19 cellular contexts compared by ENCODE assay signal in genomic region chr21:39072468-39072867, GRCh38.
A peak's percentile ranks its signal among the peaks of the same experiment; 100 is the strongest.
DNase-seq lines count a peak whose midpoint lies in the region; ATAC-seq and TF ChIP-seq lines count a peak whose summit lies in the region.
"Had no signal": no experiment of that assay in that cellular context is flagged by ENCODE, and none has a peak within 500 bp of the region (broad histone marks: within the 10 kb centered on the region; RNA-seq: fewer than 3 reads in every experiment).

No MANE protein-coding gene starts in this region.

- dilution Hi-C loops in IMR-90 (cut with HindIII; ENCODE audit: low sequenced_read_pairs, unreplicated experiment) = no loop called here

- H3K4ac ChIP-seq in IMR-90 (ENCODE audit: low read depth, low read length) = peak overlapping the region; percentile 84
- H3K4ac ChIP-seq in mesenchymal stem cell (ENCODE audit: low read depth in 1 of 2, low read length in 2 of 2) = no peak overlapping the region

- H4K8ac ChIP-seq in IMR-90 (ENCODE audit: low read depth in 2 of 2, low read length in 2 of 2) (peak overlapping the region in 1 of 2 experiments; percentile 33; a peak in 1 of 4 replicates), mesenchymal stem cell (ENCODE audit: low read length) (no peak overlapping the region)

- H3K56ac ChIP-seq in IMR-90 (ENCODE audit: extremely low read depth, insufficient read depth, low read length) = no peak overlapping the region; the same call in 1 of the 2 replicates

- peaks cover 10% of the 10 kb centered on the region for H3K4me1 ChIP-seq in IMR-90 (ENCODE audit: control insufficient read depth, insufficient read depth, low read length)
- peaks cover 21% of the 10 kb centered on the region for H3K4me1 ChIP-seq in left ventricle myocardium inferior
- no peaks in the 10 kb centered on the region for H3K4me1 ChIP-seq in mesenchymal stem cell (ENCODE audit: control insufficient read depth, insufficient read depth, low read depth, low read length)
- peaks cover 28% of the 10 kb centered on the region for H3K4me1 ChIP-seq in suprapubic skin
- H3K4me1 ChIP-seq: BLaER1 had no signal

- H3K79me1 ChIP-seq in IMR-90 (ENCODE audit: low read depth in 1 of 2, low read length in 2 of 2) (no peaks in the 10 kb centered on the region), mesenchymal stem cell (replicated peaks; ENCODE audit: low read length, poor library complexity, severe bottlenecking) (no peaks in the 10 kb centered on the region)

- H3K9ac ChIP-seq in IMR-90 (ENCODE audit: low read depth, low read length) (no peak overlapping the region), mesenchymal stem cell (ENCODE audit: low read length) (no peak overlapping the region)
- H3K9ac ChIP-seq: BLaER1 had no signal

- peak overlapping the region; percentile 61 for H2BK5ac ChIP-seq in IMR-90 (ENCODE audit: low read depth, low read length, poor library complexity, severe bottlenecking)
- no peak overlapping the region for H2BK5ac ChIP-seq in mesenchymal stem cell (ENCODE audit: low read depth, low read length, poor library complexity, severe bottlenecking)

- intact Hi-C loops in IMR-90 (cut with micrococcal nuclease) (loop anchor here (5.0 kb wide), 1 partner anchor 265 kb away; the partner anchor contains the start of gene ETS2), left ventricle myocardium inferior (cut with micrococcal nuclease) (no loop called here)

- no peaks in the 10 kb centered on the region for H3K4me1 Mint-ChIP-seq in stimulated activated naive CD8-positive, alpha-beta T cell treated with anti-CD3 and anti-CD28 coated beads, Interleukin-15, amount 100 ng/mL, for 72 hours

- peak overlapping the region; percentile 94 for H2BK20ac ChIP-seq in IMR-90 (ENCODE audit: low read depth, low read length)

- no peak for ATAC-seq in IMR-90 (ENCODE audit: low read depth)
- ATAC-seq in stimulated activated naive CD8-positive, alpha-beta T cell treated with anti-CD3 and anti-CD28 coated beads, Interleukin-15, amount 100 ng/mL, for 72 hours = no peak
- ATAC-seq: CD8-positive, alpha-beta T cell; PC-3 had no signal

- H3K36me3 ChIP-seq in IMR-90 (ENCODE audit: control insufficient read depth, insufficient read depth, low read length) (no peaks in the 10 kb centered on the region), left ventricle myocardium inferior (no peaks in the 10 kb centered on the region), mesenchymal stem cell (ENCODE audit: control insufficient read depth in 1 of 2, insufficient read depth in 2 of 2, low read depth in 1 of 2, low read length in 2 of 2) (no peaks in the 10 kb centered on the region), suprapubic skin (no peaks in the 10 kb centered on the region)
- H3K36me3 ChIP-seq: BLaER1 had no signal

- H3K4me3 ChIP-seq in IMR-90 (ENCODE audit: insufficient read depth, low read depth, low read length) = no peak overlapping the region
- no peak overlapping the region for H3K4me3 ChIP-seq in left ventricle myocardium inferior
- no peak overlapping the region for H3K4me3 ChIP-seq in mesenchymal stem cell (ENCODE audit: insufficient read depth in 1 of 2, low read depth in 1 of 2, low read length in 2 of 2)
- no peak overlapping the region for H3K4me3 ChIP-seq in suprapubic skin
- H3K4me3 ChIP-seq: BLaER1 had no signal

- WGBS in IMR-90 (ENCODE audit: extremely low coverage in 2 of 2, insufficient read length in 1 of 2), 2 experiments = 100% methylated on average over 2 of the region's 2 CpGs; no CpG with 5 or more reads in 1 of the 2 experiments
- WGBS in mesenchymal stem cell = 83% methylated on average over 2 of the region's 2 CpGs
- WGBS in suprapubic skin = 70% methylated on average over 2 of the region's 2 CpGs

- H3K4me2 ChIP-seq in IMR-90 (ENCODE audit: low read depth, low read length) (no peak overlapping the region), mesenchymal stem cell (ENCODE audit: low read length, poor library complexity, severe bottlenecking) (no peak overlapping the region)
- H3K4me2 ChIP-seq: BLaER1 had no signal

- TF ChIP-seq EP300 in suprapubic skin (IDR thresholded peaks at IDR 0.05) = no peak

- H2BK15ac ChIP-seq in IMR-90 (ENCODE audit: low read depth, low read length) (peak overlapping the region; percentile 73; the same call in 2 of the 3 replicates), mesenchymal stem cell (ENCODE audit: low read depth, poor library complexity, severe bottlenecking) (no peak overlapping the region)

- peak overlapping the region; percentile 84 for H3K14ac ChIP-seq in IMR-90 (replicated peaks; ENCODE audit: low read depth, low read length)
- peak overlapping the region in 1 of 2 experiments; percentile 42 for H3K14ac ChIP-seq in mesenchymal stem cell (ENCODE audit: low read length in 2 of 2)

- peak overlapping the region; percentile 77 for H4K5ac ChIP-seq in IMR-90 (ENCODE audit: low read depth, low read length)

- CTCF ChIA-PET in IMR-90 (lab: Yijun Ruan, JAX) = no interaction called here

- H3K18ac ChIP-seq in IMR-90 (ENCODE audit: low read depth, low read length) = peak overlapping the region; percentile 80
- peak overlapping the region in 1 of 2 experiments; percentile 50 for H3K18ac ChIP-seq in mesenchymal stem cell (ENCODE audit: low read depth in 1 of 2, low read length in 2 of 2)

- TF ChIP-seq POLR2A in IMR-90 (IDR thresholded peaks at IDR 0.05; ENCODE audit: low read depth, low read length) (no peak), suprapubic skin (IDR thresholded peaks at IDR 0.05) (no peak)

- in situ Hi-C loops in IMR-90 (cut with MboI; ENCODE audit: low sequenced_read_pairs) = no loop called here

- no TSS peak for BruUV-seq in IMR-90 (replicated peaks; lab: Mats Ljungman, UMichigan)

- no peak overlapping the region for H2AK9ac ChIP-seq in IMR-90 (replicated peaks; ENCODE audit: low read depth, low read length, poor library complexity)

- H2AFZ ChIP-seq in IMR-90 (replicated peaks; ENCODE audit: low read length, poor library complexity) (no peak overlapping the region), mesenchymal stem cell (ENCODE audit: low read depth, low read length) (no peak overlapping the region)

- H3K4me3 Mint-ChIP-seq in stimulated activated naive CD8-positive, alpha-beta T cell treated with anti-CD3 and anti-CD28 coated beads, Interleukin-15, amount 100 ng/mL, for 72 hours = no peak overlapping the region
- H3K4me3 Mint-ChIP-seq: CD8-positive, alpha-beta T cell had no signal

- H2BK120ac ChIP-seq in IMR-90 (ENCODE audit: low read depth, low read length) (peak overlapping the region; percentile 94), mesenchymal stem cell (ENCODE audit: low read depth, low read length) (peak overlapping the region; percentile 83)

- H3K9me3 ChIP-seq in IMR-90 (ENCODE audit: control insufficient read depth, insufficient read depth, low read length) (peaks cover 3% of the 10 kb centered on the region; the same call in 1 of the 2 replicates), left ventricle myocardium inferior (replicated peaks) (peaks cover 7% of the 10 kb centered on the region), mesenchymal stem cell (ENCODE audit: control insufficient read depth, low read length) (no peaks in the 10 kb centered on the region), suprapubic skin (no peaks in the 10 kb centered on the region)

- POLR2A ChIA-PET in IMR-90 (lab: Charles Lee; ENCODE audit: unreplicated experiment) = interaction anchor here (0.7 kb wide), 1 partner anchor 214 kb away, joined by 7 read pairs; no protein-coding TSS in a partner anchor

- peak overlapping the region in 1 of 2 experiments; percentile 57 for H2BK12ac ChIP-seq in mesenchymal stem cell (ENCODE audit: low read length in 2 of 2)

- no peaks in the 10 kb centered on the region for H4K20me1 ChIP-seq in IMR-90 (ENCODE audit: insufficient read depth, low read length)
- H4K20me1 ChIP-seq: BLaER1 had no signal

- H3K27ac Mint-ChIP-seq in stimulated activated naive CD8-positive, alpha-beta T cell treated with anti-CD3 and anti-CD28 coated beads, Interleukin-15, amount 100 ng/mL, for 72 hours = no peak overlapping the region
- H3K27ac Mint-ChIP-seq: CD8-positive, alpha-beta T cell had no signal

- H4K91ac ChIP-seq in IMR-90 (ENCODE audit: insufficient read depth, low read depth, low read length) (peak overlapping the region; percentile 91), mesenchymal stem cell (ENCODE audit: low read length) (no peak overlapping the region)

- TF ChIP-seq RAD21 in IMR-90 (IDR thresholded peaks at IDR 0.05; ENCODE audit: low read length) = no peak

- H3K27ac ChIP-seq in IMR-90 (ENCODE audit: insufficient read depth, low read length) (peak overlapping the region; percentile 65; the same call in 1 of the 2 replicates), left ventricle myocardium inferior (replicated peaks) (peak overlapping the region; percentile 39), mesenchymal stem cell (ENCODE audit: low read length, poor library complexity, severe bottlenecking) (no peak overlapping the region), suprapubic skin (peak overlapping the region; percentile 14)
- H3K27ac ChIP-seq: BLaER1 had no signal

- H2AK5ac ChIP-seq in IMR-90 (ENCODE audit: low read depth, low read length) = peak overlapping the region; percentile 68; the same call in 1 of the 2 replicates
- no peak overlapping the region for H2AK5ac ChIP-seq in mesenchymal stem cell (ENCODE audit: low read length, severe bottlenecking)

- peaks cover 8% of the 10 kb centered on the region for H3K9me1 ChIP-seq in IMR-90 (ENCODE audit: insufficient read depth, low read length)

- TF ChIP-seq CTCF in IMR-90 (conservative IDR thresholded peaks at IDR 0.05; ENCODE audit: low read depth, low read length) (no peak), left ventricle myocardium inferior (IDR thresholded peaks at IDR 0.05; ENCODE audit: borderline replicate concordance) (no peak), suprapubic skin (IDR thresholded peaks at IDR 0.05) (no peak)

- H3K23ac ChIP-seq in IMR-90 (ENCODE audit: low read depth, low read length) (peak overlapping the region; percentile 68; the same call in 1 of the 2 replicates), mesenchymal stem cell (ENCODE audit: low read length in 2 of 2) (no peak overlapping the region)

- H3K27me3 ChIP-seq in IMR-90 (ENCODE audit: control insufficient read depth, insufficient read depth, low read length) = no peaks in the 10 kb centered on the region
- no peaks in the 10 kb centered on the region for H3K27me3 ChIP-seq in left ventricle myocardium inferior (ENCODE audit: low read depth)
- H3K27me3 ChIP-seq in mesenchymal stem cell (ENCODE audit: control insufficient read depth in 1 of 2, insufficient read depth in 1 of 2, low read length in 2 of 2) = peaks cover 3 to 8% of the 10 kb centered on the region in 2 experiments
- H3K27me3 ChIP-seq in suprapubic skin = no peaks in the 10 kb centered on the region
- H3K27me3 ChIP-seq: BLaER1 had no signal

- peaks cover 9 to 18% of the 10 kb centered on the region in 2 donors for H3K9me3 Mint-ChIP-seq in stimulated activated naive CD8-positive, alpha-beta T cell treated with anti-CD3 and anti-CD28 coated beads, Interleukin-15, amount 100 ng/mL, for 72 hours

- DNase-seq in IMR-90 (no peak), left ventricle myocardium inferior (no peak), mesenchymal stem cell (no peak), suprapubic skin (ENCODE audit: low spot score in 2 of 2) (no peak), NCI-H1092 (lab: John Stamatoyannopoulos, UW) (no peak), mucosa of gallbladder (ENCODE audit: low spot score) (no peak)
- no peak for DNase-seq in activated naive CD4-positive, alpha-beta T cell (lab: John Stamatoyannopoulos, UW)
- no peak for DNase-seq in stimulated activated naive CD8-positive, alpha-beta T cell treated with anti-CD3 and anti-CD28 coated beads, Interleukin-15, amount 100 ng/mL, for 72 hours
- DNase-seq: CD8-positive, alpha-beta T cell; DND-41; GOT3; KBM-7; MV-4-11; NCI-H1436 treated with DMSO at 0.1 percent for 48 hours; NCI-H2171 treated with DMSO at 0.1 percent for 48 hours; NCI-H446 treated with DMSO at 0.1 percent for 48 hours; NCI-H774 had no signal

- H3K27me3 Mint-ChIP-seq in stimulated activated naive CD8-positive, alpha-beta T cell treated with anti-CD3 and anti-CD28 coated beads, Interleukin-15, amount 100 ng/mL, for 72 hours = no peaks in the 10 kb centered on the region
